Comparison of ENCODE assay signal across 8 cellular contexts in genomic region chr5:54646285-54647101, GRCh38.
DNase-seq lines count a peak whose midpoint lies in the region; ATAC-seq and TF ChIP-seq lines count a peak whose summit lies in the region.

No MANE protein-coding gene starts in this region.

- H3K4me3 Mint-ChIP-seq in activated naive CD8-positive, alpha-beta T cell treated with anti-CD3 and anti-CD28 coated beads for 36 hours, result peak overlapping the region; percentile 47

- DNase-seq in AG20443 (ENCODE audit: low spot score) (peak; percentile 52), SIG-M5 (lab: John Stamatoyannopoulos, UW) (peak; percentile 95), heart right ventricle (peak; percentile 83), skeletal muscle cell (ENCODE audit: low read depth) (peak; percentile 69), NCI-H128 (lab: John Stamatoyannopoulos, UW; ENCODE audit: unreplicated experiment) (no peak)
- DNase-seq in activated naive CD8-positive, alpha-beta T cell treated with anti-CD3 and anti-CD28 coated beads for 36 hours, result peak; percentile 73

- WGBS in heart right ventricle, 2 donors, result 25% methylated on average over 14 of the region's 14 CpGs

- no peaks in the 10 kb centered on the region for H3K9me3 ChIP-seq in heart right ventricle

- peak overlapping the region; percentile 81 for H3K27ac Mint-ChIP-seq in activated naive CD8-positive, alpha-beta T cell treated with anti-CD3 and anti-CD28 coated beads for 36 hours

- no peak for TF ChIP-seq CTCF in heart right ventricle (IDR thresholded peaks at IDR 0.05)

- peak overlapping the region; percentile 5 to 87 (median 70) for H3K27ac ChIP-seq in heart right ventricle

- H3K4me1 ChIP-seq in heart right ventricle, result peaks cover 15 to 50% (median 35%) of the 10 kb centered on the region in 9 donors

- ATAC-seq in GM19324 (IDR thresholded peaks at IDR 0.05; ENCODE audit: low FRiP score, unreplicated experiment) (peak; percentile 91), HG03432 (IDR thresholded peaks at IDR 0.05; ENCODE audit: unreplicated experiment) (peak; percentile 94), heart right ventricle (peak; percentile 91 to 96 (median 93))

- H3K36me3 Mint-ChIP-seq in activated naive CD8-positive, alpha-beta T cell treated with anti-CD3 and anti-CD28 coated beads for 36 hours, result no peaks in the 10 kb centered on the region

- intact Hi-C loops in heart right ventricle (cut with DNase I), result loop anchor here in 8 of 10 donors (1.0 to 10.0 kb wide), 8 partner anchors 68 to 198 kb away; partner anchors contain the start of gene SNX18 (in 3 of the 8)

- H3K4me1 Mint-ChIP-seq in activated naive CD8-positive, alpha-beta T cell treated with anti-CD3 and anti-CD28 coated beads for 36 hours, result peaks cover 44% of the 10 kb centered on the region

- no peaks in the 10 kb centered on the region for H3K36me3 ChIP-seq in heart right ventricle

- no peaks in the 10 kb centered on the region for H3K27me3 ChIP-seq in heart right ventricle

- H3K27me3 Mint-ChIP-seq in activated naive CD8-positive, alpha-beta T cell treated with anti-CD3 and anti-CD28 coated beads for 36 hours, result no peaks in the 10 kb centered on the region

- H3K4me3 ChIP-seq in heart right ventricle (peak overlapping the region in 4 of 10 donors; percentile 10 to 24 (median 21)), skeletal muscle cell (ENCODE audit: low read depth, low read length) (no peak overlapping the region)

- no peaks in the 10 kb centered on the region for H3K9me3 Mint-ChIP-seq in activated naive CD8-positive, alpha-beta T cell treated with anti-CD3 and anti-CD28 coated beads for 36 hours
